9 cellular contexts compared by ENCODE assay signal in the genomic region with DNA sequence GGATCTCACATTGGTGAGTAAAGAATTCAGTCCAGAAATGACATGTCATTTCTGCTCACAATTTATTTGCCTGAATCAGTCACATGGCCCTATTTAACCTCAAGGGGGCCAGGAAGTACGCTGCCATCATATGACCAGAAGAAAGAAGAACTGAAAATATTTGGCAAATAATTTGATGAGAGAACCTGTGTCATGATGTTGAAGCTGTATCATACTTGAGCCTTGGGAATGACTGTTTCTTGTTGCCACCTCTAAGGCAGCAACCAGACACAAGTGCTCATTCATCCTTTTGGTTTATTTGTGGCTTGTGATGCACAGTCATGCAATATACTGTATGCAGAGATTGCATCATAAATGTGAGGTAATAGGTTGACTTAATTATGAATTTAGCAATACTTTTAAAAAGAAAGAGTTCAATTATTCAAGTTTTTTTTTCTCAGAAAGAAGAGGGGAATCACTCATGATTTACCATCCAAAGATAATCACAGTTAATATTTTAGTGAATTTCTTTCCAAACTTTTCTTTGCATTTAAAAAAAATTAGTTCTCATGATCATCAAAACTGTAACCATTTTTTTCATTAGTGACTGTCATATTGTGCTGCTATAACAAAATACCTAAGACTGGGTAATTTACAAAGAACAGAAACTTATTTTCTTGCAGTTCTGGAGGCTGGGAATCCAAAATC. TPM values are rescaled to one million over a fixed set of nuclear protein-coding genes. Genes with fewer than 3 reads are reported as not detected.
DNase-seq lines count a peak whose midpoint lies in the region; ATAC-seq and TF ChIP-seq lines count a peak whose summit lies in the region.
"Had no signal": no experiment of that assay in that cellular context is flagged by ENCODE, and none has a peak within 500 bp of the region (broad histone marks: within the 10 kb centered on the region; RNA-seq: fewer than 3 reads in every experiment).

No MANE protein-coding gene starts in this region.

- no peak overlapping the region for H3K4me3 ChIP-seq in GM12864 (ENCODE audit: low read depth, low read length)
- no peak overlapping the region for H3K4me3 ChIP-seq in upper lobe of right lung
- H3K4me3 ChIP-seq: thoracic aorta had no signal

- H3K27ac ChIP-seq in upper lobe of right lung = peak overlapping the region; percentile 52
- H3K27ac ChIP-seq: thoracic aorta had no signal

- no peaks in the 10 kb centered on the region for H3K9me3 ChIP-seq in upper lobe of right lung
- H3K9me3 ChIP-seq: thoracic aorta had no signal

- H3K27me3 ChIP-seq in upper lobe of right lung = no peaks in the 10 kb centered on the region

- H3K36me3 ChIP-seq in upper lobe of right lung = no peaks in the 10 kb centered on the region
- H3K36me3 ChIP-seq: thoracic aorta had no signal

- ATAC-seq in GM21737 (IDR thresholded peaks at IDR 0.05; ENCODE audit: unreplicated experiment) (peak; percentile 93), upper lobe of right lung (peak; percentile 91)

- peak; percentile 37 for DNase-seq in GM12864 (ENCODE audit: low read depth)
- DNase-seq in M059J (ENCODE audit: low read depth) = peak; percentile 29
- peak; percentile 86 for DNase-seq in fibroblast of gingiva (ENCODE audit: low read depth)
- DNase-seq in upper lobe of right lung = no peak
- DNase-seq in epidermal melanocyte (ENCODE audit: insufficient read length, low spot score) = no peak
- DNase-seq in activated gamma-delta T cell treated with Interleukin-2 at 50 U/mL for 16 hours = no peak
- no peak for DNase-seq in C1 segment of cervical spinal cord (lab: John Stamatoyannopoulos, UW)

- intact Hi-C loops in upper lobe of right lung (cut with DNase I) = no loop called here

- no peaks in the 10 kb centered on the region for H3K4me1 ChIP-seq in upper lobe of right lung

- TF ChIP-seq CTCF in GM12864 (IDR thresholded peaks at IDR 0.05; ENCODE audit: low read depth, low read length, missing control alignments) (no peak), upper lobe of right lung (IDR thresholded peaks at IDR 0.05) (no peak)

RNA-seq across cellular contexts. Expression of a gene that starts 8.2 kb away (rescaled TPM):
- 21.9 and 26.9 TPM in 2 replicates for total RNA-seq in M059J (2014; rRNA removed; shearing (Covaris generic))
- total RNA-seq in upper lobe of right lung = 60.6 TPM

Comparison
In these comparisons a context has a peak if more than half of its experiments do, and no peak if none do; other contexts are left out.
1. DNase-seq: peak in GM12864 (single experiment), M059J (single experiment) and fibroblast of gingiva (single experiment); none in upper lobe of right lung (single experiment), epidermal melanocyte (single experiment), activated gamma-delta T cell treated with Interleukin-2 at 50 U/mL for 16 hours (single experiment) and C1 segment of cervical spinal cord (0 of 14).